ENCODE assay signal across 23 cellular contexts in genomic region chr9:74856997-74857396, GRCh38. TPM values are rescaled to one million over a fixed set of nuclear protein-coding genes. Genes with fewer than 3 reads are reported as not detected.
"Had no signal": no experiment of that assay in that cellular context is flagged by ENCODE, and none has a peak within 500 bp of the region (broad histone marks: within the 10 kb centered on the region; RNA-seq: fewer than 3 reads in every experiment).

No MANE protein-coding gene starts in this region.

- DNase-seq: dermis blood vessel endothelial cell; dorsolateral prefrontal cortex; effector CD4-positive, alpha-beta T cell; effector memory CD4-positive, alpha-beta T cell; esophagus squamous epithelium; foreskin fibroblast; foreskin melanocyte; gastrocnemius medialis; glutamatergic neuron; head of caudate nucleus; heart right ventricle; hypothalamus; immature natural killer cell; islet precursor cell; kidney; kidney glomerular epithelial cell; left lung; left ventricle myocardium superior; lower lobe of right lung; mesenchymal stem cell had no signal

- H3K4me1 ChIP-seq: esophagus squamous epithelium, gastrocnemius medialis, lower lobe of right lung had no signal

- H3K4me3 ChIP-seq: coronary artery, dorsolateral prefrontal cortex, esophagus squamous epithelium, gastrocnemius medialis, heart right ventricle, left lung, lower lobe of right lung had no signal

- H3K27me3 ChIP-seq: dorsolateral prefrontal cortex, esophagus squamous epithelium, gastrocnemius medialis, heart right ventricle, left lung had no signal

- ATAC-seq: gastrocnemius medialis, heart right ventricle, left lung, left ventricle myocardium superior, lower lobe of right lung had no signal

- H3K27ac ChIP-seq: coronary artery, dorsolateral prefrontal cortex, esophagus squamous epithelium, gastrocnemius medialis, heart right ventricle, left lung, lower lobe of right lung had no signal

- FAIRE-seq: colon, endothelial cell of umbilical vein, kidney had no signal

- H3K9me3 ChIP-seq: esophagus squamous epithelium, gastrocnemius medialis, heart right ventricle, left lung, lower lobe of right lung had no signal

- H3K36me3 ChIP-seq: esophagus squamous epithelium, gastrocnemius medialis, heart right ventricle, left lung, lower lobe of right lung had no signal

RNA-seq across cellular contexts. Expression of gene TRPM6, which starts 30.7 kb away (rescaled TPM):
- polyA plus RNA-seq: immature natural killer cell had no signal
